In genomic region chr17:48456584-48456983, GRCh38 we compare ENCODE assay signal across 11 cellular contexts. TPM values are rescaled to one million over a fixed set of nuclear protein-coding genes. Genes with fewer than 3 reads are reported as not detected.
A peak's percentile ranks its signal among the peaks of the same experiment; 100 is the strongest.
DNase-seq lines count a peak whose midpoint lies in the region; ATAC-seq and TF ChIP-seq lines count a peak whose summit lies in the region.
"Had no signal": no experiment of that assay in that cellular context is flagged by ENCODE, and none has a peak within 500 bp of the region (broad histone marks: within the 10 kb centered on the region; RNA-seq: fewer than 3 reads in every experiment).

No MANE protein-coding gene starts in this region.

- no peaks in the 10 kb centered on the region for H3K9me3 ChIP-seq in hepatocyte (ENCODE audit: low read depth)
- H3K9me3 ChIP-seq: adrenal gland, prostate gland, SJCRH30 had no signal

- H3K79me2 ChIP-seq in hepatocyte, result no peaks in the 10 kb centered on the region

- H4K20me1 ChIP-seq in hepatocyte (ENCODE audit: insufficient read depth, poor library complexity, severe bottlenecking), result no peaks in the 10 kb centered on the region

- H3K4me1 Mint-ChIP-seq in T-helper 2 cell treated with Interferon-gamma antibody and Interleukin-4, amounts not matched to agents 5 μg/mL and 100 μg/mL, for 36 hours (ENCODE audit: low read depth), result peaks cover 62% of the 10 kb centered on the region

- 17% methylated on average over 5 of the region's 5 CpGs for WGBS in hepatocyte (ENCODE audit: low lambda C conversion rate, missing lambda C conversion rate)

- ATAC-seq in HG03432 (IDR thresholded peaks at IDR 0.05; ENCODE audit: unreplicated experiment), result no peak

- TF ChIP-seq CTCF in hepatocyte (IDR thresholded peaks at IDR 0.05; ENCODE audit: poor library complexity), result no peak

- H3K36me3 ChIP-seq in hepatocyte (replicated peaks; ENCODE audit: insufficient read depth, low read depth), result no peaks in the 10 kb centered on the region
- H3K36me3 ChIP-seq: adrenal gland, prostate gland, SJCRH30 had no signal

- peaks cover 12% of the 10 kb centered on the region for H3K27me3 ChIP-seq in hepatocyte
- H3K27me3 ChIP-seq: adrenal gland, SJCRH30 had no signal

- no peaks in the 10 kb centered on the region for H3K27me3 Mint-ChIP-seq in T-helper 2 cell treated with Interferon-gamma antibody and Interleukin-4, amounts not matched to agents 5 μg/mL and 100 μg/mL, for 36 hours (ENCODE audit: low read depth)

- peak; percentile 65 for DNase-seq in stimulated activated CD4-positive, alpha-beta T cell treated with anti-CD3 and anti-CD28 coated beads, Interleukin-1b, Interleukin-23, amount 100 ng/mL, for 48 hours
- no peak for DNase-seq in stimulated activated CD4-positive, alpha-beta T cell treated with anti-CD3 and anti-CD28 coated beads, Interleukin-4, amount 100 ng/mL, for 1 hour
- peak; percentile 32 for DNase-seq in T-helper 2 cell treated with Interferon-gamma antibody and Interleukin-4, amounts not matched to agents 5 μg/mL and 100 μg/mL, for 36 hours (ENCODE audit: low spot score)
- DNase-seq in hepatocyte (ENCODE audit: low spot score) (peak; percentile 88), COR-L47 (lab: John Stamatoyannopoulos, UW) (no peak), superior temporal gyrus (ENCODE audit: extremely low spot score) (no peak), iPS-NIHi11 (ENCODE audit: low spot score) (no peak)

- H2AFZ ChIP-seq in hepatocyte, result no peak overlapping the region

- no peaks in the 10 kb centered on the region for H3K4me1 ChIP-seq in hepatocyte (ENCODE audit: insufficient read depth)
- H3K4me1 ChIP-seq: prostate gland, SJCRH30 had no signal

- H3K27ac Mint-ChIP-seq in T-helper 2 cell treated with Interferon-gamma antibody and Interleukin-4, amounts not matched to agents 5 μg/mL and 100 μg/mL, for 36 hours, result peak overlapping the region; percentile 24

- peak overlapping the region; percentile 67 for H3K4me3 Mint-ChIP-seq in T-helper 2 cell treated with Interferon-gamma antibody and Interleukin-4, amounts not matched to agents 5 μg/mL and 100 μg/mL, for 36 hours

- no peak overlapping the region for H3K4me3 ChIP-seq in hepatocyte
- H3K4me3 ChIP-seq: adrenal gland, prostate gland, SJCRH30 had no signal

- peaks cover 12% of the 10 kb centered on the region for H3K36me3 Mint-ChIP-seq in T-helper 2 cell treated with Interferon-gamma antibody and Interleukin-4, amounts not matched to agents 5 μg/mL and 100 μg/mL, for 36 hours (ENCODE audit: low read depth)

- H3K27ac ChIP-seq in hepatocyte, result peak overlapping the region; percentile 67
- H3K27ac ChIP-seq: adrenal gland, prostate gland, SJCRH30 had no signal

- H3K9me2 ChIP-seq in hepatocyte (replicated peaks; ENCODE audit: insufficient read depth), result no peaks in the 10 kb centered on the region

- peak overlapping the region; percentile 71 for H3K4me2 ChIP-seq in hepatocyte

- peaks cover 11% of the 10 kb centered on the region for H3K9me3 Mint-ChIP-seq in T-helper 2 cell treated with Interferon-gamma antibody and Interleukin-4, amounts not matched to agents 5 μg/mL and 100 μg/mL, for 36 hours

RNA-seq across cellular contexts. Expression of gene SKAP1, which starts 26.6 kb away (rescaled TPM):
- total RNA-seq in hepatocyte, result 1.8 and 3.0 TPM in 2 replicates
- 1.4 and 4.1 TPM in 2 replicates for polyA plus RNA-seq in hepatocyte
- total RNA-seq: SJCRH30 had no signal

Comparison
In these comparisons a context has a peak if more than half of its experiments do, and no peak if none do; other contexts are left out.
1. DNase-seq: peak in stimulated activated CD4-positive, alpha-beta T cell treated with anti-CD3 and anti-CD28 coated beads, Interleukin-1b, Interleukin-23, amount 100 ng/mL, for 48 hours (single experiment), T-helper 2 cell treated with Interferon-gamma antibody and Interleukin-4, amounts not matched to agents 5 μg/mL and 100 μg/mL, for 36 hours (single experiment) and hepatocyte (single experiment); none in stimulated activated CD4-positive, alpha-beta T cell treated with anti-CD3 and anti-CD28 coated beads, Interleukin-4, amount 100 ng/mL, for 1 hour (single experiment), COR-L47 (single experiment), superior temporal gyrus (single experiment) and iPS-NIHi11 (single experiment).